12 cellular contexts compared by ENCODE assay signal in the genomic region with DNA sequence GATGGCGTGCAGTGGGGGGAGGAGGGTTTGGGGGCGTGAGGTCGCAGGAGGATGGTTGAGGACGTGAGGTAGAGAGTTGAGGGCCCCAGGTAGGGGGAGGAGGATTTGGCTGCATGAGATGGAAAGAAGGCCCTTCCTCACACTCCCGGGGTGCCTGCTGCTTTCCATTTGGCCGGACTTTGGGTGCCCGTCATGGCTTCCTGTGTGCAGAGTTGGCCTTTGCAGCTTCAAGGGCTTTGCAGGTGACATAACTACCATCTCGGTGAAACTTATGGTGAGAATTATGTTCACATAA. TPM values are rescaled to one million over a fixed set of nuclear protein-coding genes. Genes with fewer than 3 reads are reported as not detected.
"Had no signal": no experiment of that assay in that cellular context is flagged by ENCODE, and none has a peak within 500 bp of the region (broad histone marks: within the 10 kb centered on the region; RNA-seq: fewer than 3 reads in every experiment).

No MANE protein-coding gene starts in this region.

- H3K9me3 ChIP-seq: tibial nerve had no signal

- DNase-seq: activated CD4-positive, alpha-beta T cell treated with anti-CD3 and anti-CD28 coated beads, Interleukin-2, amount 10 ng/mL, durations not matched to agents 7 days and 5 days; activated CD8-positive, alpha-beta memory T cell treated with anti-CD3 and anti-CD28 coated beads for 24 hours; activated naive CD4-positive, alpha-beta T cell treated with anti-CD3 and anti-CD28 coated beads for 36 hours; central memory CD4-positive, alpha-beta T cell; cortex of kidney; effector memory CD4-positive, alpha-beta T cell; naive thymus-derived CD4-positive, alpha-beta T cell; small intestine had no signal

- H3K27me3 ChIP-seq: tibial nerve had no signal

- H3K27ac Mint-ChIP-seq: activated CD4-positive, alpha-beta T cell treated with anti-CD3 and anti-CD28 coated beads, Interleukin-2, amount 10 ng/mL, durations not matched to agents 7 days and 5 days; activated naive CD4-positive, alpha-beta T cell treated with anti-CD3 and anti-CD28 coated beads for 36 hours; naive thymus-derived CD4-positive, alpha-beta T cell; stimulated activated memory B cell treated with anti-CD40 and anti-IgM and Interleukin-4, amounts not matched to agents 10 μg/mL and 1 μg/mL and 100 μg/mL, for 72 hours had no signal

- H3K4me3 Mint-ChIP-seq: activated CD4-positive, alpha-beta T cell treated with anti-CD3 and anti-CD28 coated beads, Interleukin-2, amount 10 ng/mL, durations not matched to agents 7 days and 5 days; activated naive CD4-positive, alpha-beta T cell treated with anti-CD3 and anti-CD28 coated beads for 36 hours; stimulated activated memory B cell treated with anti-CD40 and anti-IgM and Interleukin-4, amounts not matched to agents 10 μg/mL and 1 μg/mL and 100 μg/mL, for 72 hours had no signal

- ATAC-seq: naive thymus-derived CD4-positive, alpha-beta T cell had no signal

- H3K27ac ChIP-seq: tibial nerve had no signal

- H3K4me3 ChIP-seq: lung, tibial nerve had no signal

- H3K36me3 ChIP-seq: tibial nerve had no signal

RNA-seq across cellular contexts. Expression of gene MLF1, which starts 1.7 kb away (rescaled TPM):
- total RNA-seq: T-helper 1 cell treated with Interleukin-12 subunit alpha and Interleukin-12 subunit beta and Interleukin-4 antibody, amounts not matched to agents 30 ng/mL and 1 ng/mL, for 36 hours had no signal
